Comparison of ENCODE assay signal across 8 cellular contexts in genomic region chr10:100528123-100528884, GRCh38. TPM values are rescaled to one million over a fixed set of nuclear protein-coding genes. Genes with fewer than 3 reads are reported as not detected.
DNase-seq lines count a peak whose midpoint lies in the region; ATAC-seq and TF ChIP-seq lines count a peak whose summit lies in the region.

No MANE protein-coding gene starts in this region.

- no peak for TF ChIP-seq CTCF in CD14-positive monocyte (IDR thresholded peaks at IDR 0.05)
- no peak for TF ChIP-seq CTCF in Loucy (conservative IDR thresholded peaks at IDR 0.05; ENCODE audit: low read length)
- TF ChIP-seq CTCF in coronary artery (IDR thresholded peaks at IDR 0.05), result no peak
- no peak for TF ChIP-seq CTCF in neural cell (IDR thresholded peaks at IDR 0.05; ENCODE audit: poor library complexity, severe bottlenecking)

- H3K4me3 ChIP-seq in Loucy (ENCODE audit: low read length, poor library complexity, severe bottlenecking) (peak overlapping the region; percentile 86), coronary artery (peak overlapping the region; percentile 97), neural cell (ENCODE audit: low read length) (peak overlapping the region; percentile 91)

- DNase-seq in CD14-positive monocyte (ENCODE audit: low spot score), result no peak
- no peak for DNase-seq in coronary artery (ENCODE audit: low spot score)
- DNase-seq in DMS79 (lab: John Stamatoyannopoulos, UW), result no peak
- DNase-seq in OCI-M2 (lab: John Stamatoyannopoulos, UW; ENCODE audit: unreplicated experiment), result no peak

- peaks cover 0 to 4% (median 1%) of the 10 kb centered on the region in 3 donors for H3K27me3 Mint-ChIP-seq in CD14-positive monocyte (ENCODE audit: low read depth in 3 of 3)

- H3K79me2 ChIP-seq in Loucy (ENCODE audit: insufficient read depth, low read length), result peaks cover 65% of the 10 kb centered on the region
- H3K79me2 ChIP-seq in neural cell (replicated peaks; ENCODE audit: insufficient read depth, low read length), result peaks cover 17% of the 10 kb centered on the region

- H3K27ac Mint-ChIP-seq in CD14-positive monocyte, result peak overlapping the region in 6 of 7 donors; percentile 12 to 99 (median 94)

- no peak for TF ChIP-seq EP300 in neural cell (conservative IDR thresholded peaks at IDR 0.05; ENCODE audit: poor library complexity, severe bottlenecking)

- peaks cover 18% of the 10 kb centered on the region for H3K4me1 Mint-ChIP-seq in CD14-positive monocyte

- H3K36me3 ChIP-seq in Loucy (ENCODE audit: insufficient read depth, low read length) (peaks cover 40% of the 10 kb centered on the region; the same call in 1 of the 2 replicates), neural cell (ENCODE audit: insufficient read depth, low read length) (peaks cover 9% of the 10 kb centered on the region)

- peaks cover 39% of the 10 kb centered on the region for H3K4me1 ChIP-seq in Loucy (ENCODE audit: insufficient read depth, low read length, poor library complexity, severe bottlenecking)

- H3K27ac ChIP-seq in coronary artery, result no peak overlapping the region
- H3K27ac ChIP-seq in neural cell (ENCODE audit: low read length), result peak overlapping the region; percentile 77

- no peaks in the 10 kb centered on the region for H3K9me3 ChIP-seq in Loucy (ENCODE audit: insufficient read depth, low read depth, low read length)
- H3K9me3 ChIP-seq in neural cell (ENCODE audit: low read length), result no peaks in the 10 kb centered on the region

- no peaks in the 10 kb centered on the region for H3F3A ChIP-seq in Loucy (ENCODE audit: low read depth)
- no peaks in the 10 kb centered on the region for H3F3A ChIP-seq in neural cell (ENCODE audit: insufficient read depth, low read length, poor library complexity, severe bottlenecking)

- intact Hi-C loops in CD14-positive monocyte (cut with micrococcal nuclease), result no loop called here

- peaks cover 20% of the 10 kb centered on the region for H4K20me1 ChIP-seq in Loucy (ENCODE audit: insufficient read depth, low read length, poor library complexity, severe bottlenecking)
- no peaks in the 10 kb centered on the region for H4K20me1 ChIP-seq in neural cell (ENCODE audit: insufficient read depth)

- no peak for TF ChIP-seq RAD21 in neural cell (conservative IDR thresholded peaks at IDR 0.05)

- H3K4me3 Mint-ChIP-seq in CD14-positive monocyte, result peak overlapping the region; percentile 100

- peaks cover 0 to 5% (median 0%) of the 10 kb centered on the region in 7 donors for H3K9me3 Mint-ChIP-seq in CD14-positive monocyte

- H3K36me3 Mint-ChIP-seq in CD14-positive monocyte, result peaks cover 38 to 40% of the 10 kb centered on the region in 2 donors

- ATAC-seq in HG02884 (IDR thresholded peaks at IDR 0.05; ENCODE audit: unreplicated experiment), result no peak
- ATAC-seq in HG02885 (IDR thresholded peaks at IDR 0.05; ENCODE audit: poor library complexity, unreplicated experiment), result no peak

- H3K4me2 ChIP-seq in Loucy (ENCODE audit: low read depth, low read length, poor library complexity, severe bottlenecking) (peak overlapping the region; percentile 86), neural cell (ENCODE audit: low read length) (peak overlapping the region; percentile 95)

- H3K9ac ChIP-seq in Loucy (ENCODE audit: low read depth, low read length, poor library complexity, severe bottlenecking), result peak overlapping the region; percentile 95
- H3K9ac ChIP-seq in neural cell (ENCODE audit: low read length), result peak overlapping the region; percentile 92

- H3K9me2 ChIP-seq in Loucy (replicated peaks; ENCODE audit: low read depth, low read length) (no peaks in the 10 kb centered on the region), neural cell (ENCODE audit: insufficient read depth, low read length) (no peaks in the 10 kb centered on the region)

- no peak overlapping the region for H2AFZ ChIP-seq in Loucy (ENCODE audit: low read length)
- no peak overlapping the region for H2AFZ ChIP-seq in neural cell (ENCODE audit: low read depth, low read length)

- H3K27me3 ChIP-seq in Loucy (ENCODE audit: insufficient read depth, low read length, poor library complexity, severe bottlenecking) (no peaks in the 10 kb centered on the region), neural cell (ENCODE audit: insufficient read depth, low read depth, low read length) (no peaks in the 10 kb centered on the region)

TF ChIP-seq in neural cell, 6 proteins besides CTCF, POLR2A, EP300 and RAD21:
- no peak for TF ChIP-seq TAF1 (IDR thresholded peaks at IDR 0.05; ENCODE audit: low read depth)
- TF ChIP-seq POLR2AphosphoS5 (IDR thresholded peaks at IDR 0.05), result no peak
- no peak for TF ChIP-seq EZH2 (IDR thresholded peaks at IDR 0.05; ENCODE audit: borderline replicate concordance, insufficient read depth, low read length, poor library complexity, severe bottlenecking)
- no peak for TF ChIP-seq MXI1 (conservative IDR thresholded peaks at IDR 0.05; ENCODE audit: poor library complexity, severe bottlenecking)
- no peak for TF ChIP-seq SMC3 (conservative IDR thresholded peaks at IDR 0.05; ENCODE audit: poor library complexity)
- TF ChIP-seq, protein P1, sequence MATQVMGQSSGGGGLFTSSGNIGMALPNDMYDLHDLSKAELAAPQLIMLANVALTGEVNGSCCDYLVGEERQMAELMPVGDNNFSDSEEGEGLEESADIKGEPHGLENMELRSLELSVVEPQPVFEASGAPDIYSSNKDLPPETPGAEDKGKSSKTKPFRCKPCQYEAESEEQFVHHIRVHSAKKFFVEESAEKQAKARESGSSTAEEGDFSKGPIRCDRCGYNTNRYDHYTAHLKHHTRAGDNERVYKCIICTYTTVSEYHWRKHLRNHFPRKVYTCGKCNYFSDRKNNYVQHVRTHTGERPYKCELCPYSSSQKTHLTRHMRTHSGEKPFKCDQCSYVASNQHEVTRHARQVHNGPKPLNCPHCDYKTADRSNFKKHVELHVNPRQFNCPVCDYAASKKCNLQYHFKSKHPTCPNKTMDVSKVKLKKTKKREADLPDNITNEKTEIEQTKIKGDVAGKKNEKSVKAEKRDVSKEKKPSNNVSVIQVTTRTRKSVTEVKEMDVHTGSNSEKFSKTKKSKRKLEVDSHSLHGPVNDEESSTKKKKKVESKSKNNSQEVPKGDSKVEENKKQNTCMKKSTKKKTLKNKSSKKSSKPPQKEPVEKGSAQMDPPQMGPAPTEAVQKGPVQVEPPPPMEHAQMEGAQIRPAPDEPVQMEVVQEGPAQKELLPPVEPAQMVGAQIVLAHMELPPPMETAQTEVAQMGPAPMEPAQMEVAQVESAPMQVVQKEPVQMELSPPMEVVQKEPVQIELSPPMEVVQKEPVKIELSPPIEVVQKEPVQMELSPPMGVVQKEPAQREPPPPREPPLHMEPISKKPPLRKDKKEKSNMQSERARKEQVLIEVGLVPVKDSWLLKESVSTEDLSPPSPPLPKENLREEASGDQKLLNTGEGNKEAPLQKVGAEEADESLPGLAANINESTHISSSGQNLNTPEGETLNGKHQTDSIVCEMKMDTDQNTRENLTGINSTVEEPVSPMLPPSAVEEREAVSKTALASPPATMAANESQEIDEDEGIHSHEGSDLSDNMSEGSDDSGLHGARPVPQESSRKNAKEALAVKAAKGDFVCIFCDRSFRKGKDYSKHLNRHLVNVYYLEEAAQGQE (IDR thresholded peaks at IDR 0.05; ENCODE audit: borderline replicate concordance), result no peak
TF ChIP-seq in neural cell: peak in this region for 0.

RNA-seq across cellular contexts. Expression of gene NDUFB8, which starts 1.4 kb away (rescaled TPM):
- 100 to 1,000 TPM; 381 to 419 TPM for polyA plus RNA-seq in CD14-positive monocyte
- polyA plus RNA-seq in neural cell, result 407 and 483 TPM in 2 replicates
- 126 and 128 TPM in 2 replicates for polyA minus RNA-seq in neural cell

RNA-seq across cellular contexts. Expression of gene HIF1AN, which starts 7.4 kb away (rescaled TPM):
- polyA plus RNA-seq in CD14-positive monocyte, result 10 to 100 TPM; 17.2 to 25.3 TPM
- polyA plus RNA-seq in neural cell, result 12.2 and 16.1 TPM in 2 replicates
- 29.7 and 33.9 TPM in 2 replicates for polyA minus RNA-seq in neural cell

RNA-seq across cellular contexts. Expression of gene SEC31B, which starts 8.6 kb away (rescaled TPM):
- polyA plus RNA-seq in CD14-positive monocyte (under 1 TPM; 0.05 to 0.09 TPM), neural cell (17.1 and 23.1 TPM in 2 replicates)
- polyA minus RNA-seq in neural cell, result 8.1 and 9.7 TPM in 2 replicates

Comparison
In these comparisons a context has a peak if more than half of its experiments do, and no peak if none do; other contexts are left out.
1. RNA of gene SEC31B, which starts 8.6 kb away (polyA plus RNA-seq): 17.1 to 23.1 TPM in neural cell; 0.05 to 0.09 TPM in CD14-positive monocyte; every median in the first group is over 10 times any median in the second.
2. Peak in every context shown above with its lines, with median percentiles within 50 percentile points of each other: H3K4me3 ChIP-seq.